Comparison of ENCODE assay signal across 1 cellular context in the genomic region with DNA sequence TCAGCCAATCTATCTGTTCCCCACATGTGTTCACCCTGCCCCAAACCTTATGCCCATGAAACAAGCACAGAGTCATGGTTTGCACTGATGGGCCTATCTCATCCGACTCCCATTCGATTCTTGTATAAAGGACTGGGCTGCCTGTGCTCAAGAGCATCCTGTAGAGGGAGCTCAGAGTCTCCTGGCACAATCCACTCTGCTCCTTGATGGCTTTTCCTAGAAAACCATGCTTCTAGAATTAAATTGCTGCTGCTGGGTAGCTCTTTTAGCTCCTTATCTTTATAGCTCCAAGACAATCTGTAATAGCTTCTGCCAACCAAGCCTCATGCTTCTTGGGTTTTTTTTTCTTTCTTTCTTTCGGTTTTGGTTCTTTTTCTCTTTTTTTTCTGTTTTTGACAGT.
A peak's percentile ranks its signal among the peaks of the same experiment; 100 is the strongest.
TF ChIP-seq lines count a peak whose summit lies in the region.

No MANE protein-coding gene starts in this region.

TF ChIP-seq in HepG2, 621 proteins besides CTCF, POLR2A, EP300 and RAD21:
- TF ChIP-seq ESRRA (CRISPR knock-in tag; IDR thresholded peaks at IDR 0.05; ENCODE audit: low read depth) (no peak), STAG1 (CRISPR knock-in tag; IDR thresholded peaks at IDR 0.05) (peak; percentile 63), BCL6 (CRISPR knock-in tag; IDR thresholded peaks at IDR 0.05) (peak; percentile 91), ZNF3 (CRISPR knock-in tag; IDR thresholded peaks at IDR 0.05) (no peak), ZNF20 (CRISPR knock-in tag; IDR thresholded peaks at IDR 0.05) (no peak), NFKBIZ (CRISPR knock-in tag; IDR thresholded peaks at IDR 0.05) (peak; percentile 30; the same call in 1 of the 2 replicates), XRCC5 (optimal IDR thresholded peaks at IDR 0.05; ENCODE audit: low read length) (peak; percentile 60), TEAD3 (CRISPR knock-in tag; optimal IDR thresholded peaks at IDR 0.05; ENCODE audit: borderline replicate concordance) (peak; percentile 11), ZNF574 (CRISPR knock-in tag; IDR thresholded peaks at IDR 0.05) (peak; percentile 66), SMC3 (IDR thresholded peaks at IDR 0.05; ENCODE audit: low read length) (peak; percentile 77)
- TF ChIP-seq, protein P1, sequence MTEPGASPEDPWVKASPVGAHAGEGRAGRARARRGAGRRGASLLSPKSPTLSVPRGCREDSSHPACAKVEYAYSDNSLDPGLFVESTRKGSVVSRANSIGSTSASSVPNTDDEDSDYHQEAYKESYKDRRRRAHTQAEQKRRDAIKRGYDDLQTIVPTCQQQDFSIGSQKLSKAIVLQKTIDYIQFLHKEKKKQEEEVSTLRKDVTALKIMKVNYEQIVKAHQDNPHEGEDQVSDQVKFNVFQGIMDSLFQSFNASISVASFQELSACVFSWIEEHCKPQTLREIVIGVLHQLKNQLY (CRISPR knock-in tag; IDR thresholded peaks at IDR 0.05) = no peak
